ENCODE assay signal across 9 cellular contexts in genomic region chr9:34562136-34562745, GRCh38. TPM values are rescaled to one million over a fixed set of nuclear protein-coding genes. Genes with fewer than 3 reads are reported as not detected.
A peak's percentile ranks its signal among the peaks of the same experiment; 100 is the strongest.
DNase-seq lines count a peak whose midpoint lies in the region; TF ChIP-seq lines count a peak whose summit lies in the region.
"Had no signal": no experiment of that assay in that cellular context is flagged by ENCODE, and none has a peak within 500 bp of the region (broad histone marks: within the 10 kb centered on the region; RNA-seq: fewer than 3 reads in every experiment).

No MANE protein-coding gene starts in this region.

- H3K9me3 ChIP-seq in suprapubic skin, result no peaks in the 10 kb centered on the region
- no peaks in the 10 kb centered on the region for H3K9me3 ChIP-seq in right atrium auricular region

- H3K27ac ChIP-seq in 22Rv1 (no peak overlapping the region), VCaP (no peak overlapping the region), suprapubic skin (no peak overlapping the region), right atrium auricular region (no peak overlapping the region)

- no peak for TF ChIP-seq EP300 in suprapubic skin (IDR thresholded peaks at IDR 0.05)

- peaks cover 58% of the 10 kb centered on the region for H3K4me1 Mint-ChIP-seq in glutamatergic neuron (ENCODE audit: low read depth, unreplicated experiment)

- peaks cover 19% of the 10 kb centered on the region for H3K4me1 ChIP-seq in suprapubic skin
- peaks cover 0 to 43% of the 10 kb centered on the region in 2 donors for H3K4me1 ChIP-seq in right atrium auricular region

- no peak overlapping the region for H3K4me3 ChIP-seq in suprapubic skin
- no peak overlapping the region for H3K4me3 ChIP-seq in right atrium auricular region

- peaks cover 25% of the 10 kb centered on the region for H3K36me3 Mint-ChIP-seq in glutamatergic neuron (ENCODE audit: unreplicated experiment)

- no peak for TF ChIP-seq POLR2A in suprapubic skin (IDR thresholded peaks at IDR 0.05)

- H3K36me3 ChIP-seq in suprapubic skin, result no peaks in the 10 kb centered on the region
- H3K36me3 ChIP-seq in right atrium auricular region, result no peaks in the 10 kb centered on the region

- peak; percentile 69 for DNase-seq in ELF-1 (ENCODE audit: low read depth, low spot score)
- DNase-seq in glutamatergic neuron, result no peak
- DNase-seq in DMS114 treated with DMSO at 0.1 percent for 48 hours (lab: John Stamatoyannopoulos, UW; ENCODE audit: unreplicated experiment), result no peak
- DNase-seq in hypothalamus (lab: John Stamatoyannopoulos, UW), result no peak
- no peak for DNase-seq in suprapubic skin (ENCODE audit: low spot score in 2 of 2)
- no peak for DNase-seq in right atrium auricular region (ENCODE audit: low spot score)

- peaks cover 33% of the 10 kb centered on the region for H3K9me3 Mint-ChIP-seq in glutamatergic neuron (ENCODE audit: unreplicated experiment)

- peak; percentile 85 for TF ChIP-seq CTCF in 22Rv1 (IDR thresholded peaks at IDR 0.05)
- peak; percentile 56 for TF ChIP-seq CTCF in VCaP (conservative IDR thresholded peaks at IDR 0.05)
- peak; percentile 89 for TF ChIP-seq CTCF in glutamatergic neuron (IDR thresholded peaks at IDR 0.05; ENCODE audit: partially characterized antibody, unreplicated experiment)
- TF ChIP-seq CTCF in suprapubic skin (IDR thresholded peaks at IDR 0.05), result peak in 1 of 2 donors; percentile 15
- TF ChIP-seq CTCF in right atrium auricular region (IDR thresholded peaks at IDR 0.05), result no peak

- 93% methylated on average over 7 of the region's 7 CpGs for WGBS in suprapubic skin

- no peak overlapping the region for H3K27ac Mint-ChIP-seq in glutamatergic neuron (ENCODE audit: unreplicated experiment)

- H3K4me3 Mint-ChIP-seq in glutamatergic neuron (ENCODE audit: unreplicated experiment), result no peak overlapping the region

- H3K27me3 Mint-ChIP-seq in glutamatergic neuron (ENCODE audit: unreplicated experiment), result peaks cover 23% of the 10 kb centered on the region

- peaks cover 29% of the 10 kb centered on the region for H3K27me3 ChIP-seq in suprapubic skin
- H3K27me3 ChIP-seq in right atrium auricular region, result no peaks in the 10 kb centered on the region

RNA-seq across cellular contexts. Expression of gene CNTFR, which starts 27.3 kb away (rescaled TPM):
- total RNA-seq in glutamatergic neuron (ENCODE audit: unreplicated experiment), result 170 TPM
- total RNA-seq in suprapubic skin, result 1 to 10 TPM; 5.0 to 9.1 (median 5.7) TPM
- total RNA-seq in right atrium auricular region, result 10 to 100 TPM in 1 of 2 donors, 1 to 10 TPM in 1; 6.6 to 23.3 TPM
- total RNA-seq: glomerular endothelial cell had no signal

RNA-seq across cellular contexts. Expression of gene ENHO, which starts 39.5 kb away (rescaled TPM):
- 11.5 TPM for total RNA-seq in glutamatergic neuron (ENCODE audit: unreplicated experiment)
- total RNA-seq in suprapubic skin, result 1 to 10 TPM in 3 of 4 donors, under 1 TPM in 1; 0.65 to 4.0 (median 2.7) TPM
- under 1 TPM in 1 of 2 donors, not detected in 1; 0.75 TPM for total RNA-seq in right atrium auricular region
- total RNA-seq: glomerular endothelial cell had no signal

RNA-seq across cellular contexts. Expression of gene RPP25L, which starts 49.7 kb away (rescaled TPM):
- 12.6 TPM for total RNA-seq in glutamatergic neuron (ENCODE audit: unreplicated experiment)
- 10 to 100 TPM; 20.3 to 50.4 (median 25.1) TPM for total RNA-seq in suprapubic skin
- 10 to 100 TPM; 29.9 to 49.2 TPM for total RNA-seq in right atrium auricular region

RNA-seq across cellular contexts. Expression of gene DCTN3, which starts 58.1 kb away (rescaled TPM):
- total RNA-seq in glutamatergic neuron (ENCODE audit: unreplicated experiment) (119 TPM), suprapubic skin (100 to 1,000 TPM in 3 of 4 donors, 10 to 100 TPM in 1; 61.2 to 136 (median 121) TPM), right atrium auricular region (100 to 1,000 TPM in 1 of 2 donors, 10 to 100 TPM in 1; 59.1 to 154 TPM)

Comparison
In these comparisons a context has a peak if more than half of its experiments do, and no peak if none do; other contexts are left out.
1. CTCF ChIP-seq: peak in 22Rv1 (single experiment), VCaP (single experiment) and glutamatergic neuron (single experiment); none in right atrium auricular region (0 of 2).